In genomic region chrX:48130326-48130725, GRCh38 we compare ENCODE assay signal across 14 cellular contexts. TPM values are rescaled to one million over a fixed set of nuclear protein-coding genes. Genes with fewer than 3 reads are reported as not detected.
"Had no signal": no experiment of that assay in that cellular context is flagged by ENCODE, and none has a peak within 500 bp of the region (broad histone marks: within the 10 kb centered on the region; RNA-seq: fewer than 3 reads in every experiment).

Gene SPACA5B (plus strand): TSS chrX:48130626. CDS start chrX:48130688, 62 bp downstream.

RNA-seq across cellular contexts. Expression of gene SPACA5B, which starts in this region (rescaled TPM):
- total RNA-seq: stomach, subcutaneous adipose tissue, suprapubic skin, temporal lobe, thoracic aorta, thyroid gland, tibial nerve, transverse colon, upper lobe of left lung, upper lobe of right lung, ureter, urinary bladder, uterus, vagina had no signal
